In genomic region chr6:77454386-77454785, GRCh38 we compare ENCODE assay signal across 20 cellular contexts. TPM values are rescaled to one million over a fixed set of nuclear protein-coding genes. Genes with fewer than 3 reads are reported as not detected.
DNase-seq lines count a peak whose midpoint lies in the region; ATAC-seq and TF ChIP-seq lines count a peak whose summit lies in the region.
"Had no signal": no experiment of that assay in that cellular context is flagged by ENCODE, and none has a peak within 500 bp of the region (broad histone marks: within the 10 kb centered on the region; RNA-seq: fewer than 3 reads in every experiment).

No MANE protein-coding gene starts in this region.

- no peak overlapping the region for H3K4me3 ChIP-seq in mammary epithelial cell (replicated peaks in 1 of 3; ENCODE audit: insufficient read depth in 1 of 3, low read depth in 2 of 3, low read length in 3 of 3)
- no peak overlapping the region for H3K4me3 ChIP-seq in coronary artery
- H3K4me3 ChIP-seq: K562, PC-9 had no signal

- H3K4me2 ChIP-seq in mammary epithelial cell (ENCODE audit: insufficient read depth, low read depth, low read length), result no peak overlapping the region
- H3K4me2 ChIP-seq: PC-9 had no signal

- no peaks in the 10 kb centered on the region for H3K36me3 ChIP-seq in mammary epithelial cell (ENCODE audit: insufficient read depth, low read length)

- H3K27ac Mint-ChIP-seq in MCF 10A (ENCODE audit: low read depth, unreplicated experiment), result no peak overlapping the region

- dilution Hi-C loops in mammary epithelial cell (cut with HindIII; ENCODE audit: low sequenced_read_pairs), result no loop called here

- H3K4me1 ChIP-seq in mammary epithelial cell (ENCODE audit: insufficient read depth, low read length), result peaks cover 18% of the 10 kb centered on the region

- DNase-seq in mammary epithelial cell (peak; percentile 15), MCF 10A (ENCODE audit: unreplicated experiment) (no peak), coronary artery (ENCODE audit: low spot score) (no peak), myocyte (ENCODE audit: low read depth) (peak; percentile 16), HuH-7.5 (ENCODE audit: low spot score) (no peak), hippocampal formation (lab: John Stamatoyannopoulos, UW) (no peak), DMS 273 treated with DMSO at 0.1 percent for 48 hours (lab: John Stamatoyannopoulos, UW) (no peak)
- DNase-seq: 8988T; NCI-H1092; NCI-H1694; NCI-H2107; NCI-H345; NCI-H526 treated with DMSO at 0.1 percent for 48 hours; NK-92 treated with Interleukin-12 subunit alpha and Interleukin-12 subunit beta, amount 100 ng/mL, for 24 hours; PC-9; SHP77 treated with DMSO at 0.1 percent for 48 hours had no signal

- no peak overlapping the region for H3K9ac ChIP-seq in mammary epithelial cell (ENCODE audit: insufficient read depth, low read length)

- H3K4me3 Mint-ChIP-seq in MCF 10A (ENCODE audit: unreplicated experiment), result no peak overlapping the region

- 26% methylated on average over 2 of the region's 2 CpGs for WGBS in mammary epithelial cell (ENCODE audit: low coverage, missing lambda C conversion rate)

- H3K9me3 Mint-ChIP-seq in MCF 10A (ENCODE audit: unreplicated experiment), result no peaks in the 10 kb centered on the region

- POLR2A ChIA-PET in MCF 10A (lab: Yijun Ruan, JAX), result interaction anchor here (1.7 kb wide), 1 partner anchor 10 kb away, joined by 3 read pairs; no protein-coding TSS in a partner anchor

- peak overlapping the region; percentile 50 for H2AFZ ChIP-seq in mammary epithelial cell (ENCODE audit: low read depth, low read length)
- H2AFZ ChIP-seq: PC-9 had no signal

- H3K36me3 Mint-ChIP-seq in MCF 10A (ENCODE audit: insufficient read depth, unreplicated experiment), result peaks cover 5% of the 10 kb centered on the region

- BruUV-seq in mammary epithelial cell (replicated peaks; lab: Mats Ljungman, UMichigan) (no TSS peak), MCF 10A (replicated peaks; lab: Mats Ljungman, UMichigan) (no TSS peak)

- no peaks in the 10 kb centered on the region for H3K27me3 ChIP-seq in mammary epithelial cell (ENCODE audit: insufficient read depth, low read length)

- H3K79me2 ChIP-seq in mammary epithelial cell (ENCODE audit: insufficient read depth, low read length), result no peaks in the 10 kb centered on the region

- H3K4me1 Mint-ChIP-seq in MCF 10A (ENCODE audit: insufficient read depth, unreplicated experiment), result peaks cover 16% of the 10 kb centered on the region

- no peaks in the 10 kb centered on the region for H3K27me3 Mint-ChIP-seq in MCF 10A (ENCODE audit: insufficient read depth, unreplicated experiment)

- CTCF ChIA-PET in mammary epithelial cell (lab: Charles Lee; ENCODE audit: low non-redundant PET) (no interaction called here), MCF 10A (lab: Yijun Ruan, JAX) (interaction anchor here (0.7 to 1.2 kb wide), 2 partner anchors 10 to 11 kb away, joined by 4 to 5 read pairs; no protein-coding TSS in a partner anchor)

- H4K20me1 ChIP-seq in mammary epithelial cell (ENCODE audit: insufficient read depth, low read length), result no peaks in the 10 kb centered on the region

- intact Hi-C loops in mammary epithelial cell (cut with micrococcal nuclease), result no loop called here
- intact Hi-C loops in MCF 10A (cut with micrococcal nuclease), result loop anchor here (5.0 to 10.0 kb wide), 4 partner anchors 87 to 757 kb away; no protein-coding TSS in a partner anchor

- no peaks in the 10 kb centered on the region for H3K9me3 ChIP-seq in mammary epithelial cell (replicated peaks; ENCODE audit: insufficient read depth, low read length)

- TF ChIP-seq CTCF in mammary epithelial cell (conservative IDR thresholded peaks at IDR 0.05 in 1 of 2, IDR thresholded peaks at IDR 0.05 in 1 of 2; ENCODE audit: extremely low read depth in 1 of 2, insufficient read depth in 1 of 2, low read depth in 1 of 2, low read length in 2 of 2), result no peak
- TF ChIP-seq CTCF in MCF 10A (IDR thresholded peaks at IDR 0.05; ENCODE audit: unreplicated experiment), result no peak
- TF ChIP-seq CTCF in coronary artery (IDR thresholded peaks at IDR 0.05), result no peak

- no peak for ATAC-seq in GM18498 (IDR thresholded peaks at IDR 0.05; ENCODE audit: unreplicated experiment)
- ATAC-seq: K562 had no signal

- H3K27ac ChIP-seq in mammary epithelial cell (ENCODE audit: insufficient read depth, low read depth, low read length) (no peak overlapping the region), coronary artery (peak overlapping the region; percentile 0 to 35)
- H3K27ac ChIP-seq: C4-2B, PC-9 had no signal

- in situ Hi-C loops in mammary epithelial cell (cut with MboI; ENCODE audit: low sequenced_read_pairs in 2 of 2), result loop anchor here in 1 of 2 donors (25.0 kb wide), 1 partner anchor 767 kb away; no protein-coding TSS in a partner anchor

RNA-seq across cellular contexts. Expression of gene HTR1B, which starts 8.9 kb away (rescaled TPM):
- total RNA-seq in mammary epithelial cell, result 1 to 10 TPM in 1 of 2 donors, under 1 TPM in 1; 0.33 to 1.5 TPM
- polyA plus RNA-seq in mammary epithelial cell, result 1.6 TPM
- polyA minus RNA-seq in mammary epithelial cell, result 2.5 TPM
- not detected in 2 replicates for total RNA-seq in MCF 10A (2022)
- total RNA-seq in myocyte, result 0.48 and 0.73 TPM in 2 replicates
- polyA plus RNA-seq in myocyte (2012), result 0.08 TPM
- total RNA-seq: K562, M059J, PC-9 had no signal
- polyA plus RNA-seq: K562 had no signal

Comparison
In these comparisons a context has a peak if more than half of its experiments do, and no peak if none do; other contexts are left out.
1. DNase-seq: peak in mammary epithelial cell (single experiment) and myocyte (single experiment); none in MCF 10A (single experiment), coronary artery (single experiment), HuH-7.5 (single experiment), hippocampal formation (0 of 2) and DMS 273 treated with DMSO at 0.1 percent for 48 hours (single experiment).